ENCODE assay signal across 14 cellular contexts in genomic region chr3:151850065-151850464, GRCh38. TPM values are rescaled to one million over a fixed set of nuclear protein-coding genes. Genes with fewer than 3 reads are reported as not detected.
"Had no signal": no experiment of that assay in that cellular context is flagged by ENCODE, and none has a peak within 500 bp of the region (broad histone marks: within the 10 kb centered on the region; RNA-seq: fewer than 3 reads in every experiment).

No MANE protein-coding gene starts in this region.

RNA-seq across cellular contexts. Expression of gene SUCNR1, which starts 23.4 kb away (rescaled TPM):
- total RNA-seq: activated B cell treated with CpG ODN at 0.5 μM for 24 hours; activated CD4-positive, alpha-beta memory T cell treated with anti-CD3 and anti-CD28 coated beads for 36 hours; activated CD4-positive, alpha-beta memory T cell treated with anti-CD3 and anti-CD28 coated beads, Interleukin-2, amount 10 ng/mL, durations not matched to agents 7 days and 5 days; activated CD4-positive, alpha-beta T cell treated with anti-CD3 and anti-CD28 coated beads for 36 hours; activated CD4-positive, alpha-beta T cell treated with anti-CD3 and anti-CD28 coated beads, Interleukin-2, amount 10 ng/mL, durations not matched to agents 24 days and 14 days; activated CD4-positive, alpha-beta T cell treated with anti-CD3 and anti-CD28 coated beads, Interleukin-2, amount 10 ng/mL, durations not matched to agents 7 days and 5 days; activated CD8-positive, alpha-beta memory T cell treated with anti-CD3 and anti-CD28 coated beads, Interleukin-2, amount 10 ng/mL, durations not matched to agents 7 days and 5 days; activated CD8-positive, alpha-beta T cell treated with anti-CD3 and anti-CD28 coated beads for 36 hours; activated CD8-positive, alpha-beta T cell treated with anti-CD3 and anti-CD28 coated beads, Interleukin-2, amount 10 ng/mL, durations not matched to agents 7 days and 5 days; T-helper 1 cell treated with Interleukin-12 subunit alpha and Interleukin-12 subunit beta and Interleukin-4 antibody, amounts not matched to agents 30 ng/mL and 1 ng/mL, for 36 hours; T-helper 2 cell treated with Interferon-gamma antibody and Interleukin-4, amounts not matched to agents 100 ng/mL and 5 ng/mL, for 36 hours; WTC11 had no signal

RNA-seq across cellular contexts. Expression of gene AADAC, which starts 36.1 kb away (rescaled TPM):
- total RNA-seq: activated B cell treated with CpG ODN at 0.5 μM for 24 hours; activated CD4-positive, alpha-beta memory T cell treated with anti-CD3 and anti-CD28 coated beads for 36 hours; activated CD4-positive, alpha-beta memory T cell treated with anti-CD3 and anti-CD28 coated beads, Interleukin-2, amount 10 ng/mL, durations not matched to agents 7 days and 5 days; activated CD4-positive, alpha-beta T cell treated with anti-CD3 and anti-CD28 coated beads for 36 hours; activated CD4-positive, alpha-beta T cell treated with anti-CD3 and anti-CD28 coated beads, Interleukin-2, amount 10 ng/mL, durations not matched to agents 24 days and 14 days; activated CD4-positive, alpha-beta T cell treated with anti-CD3 and anti-CD28 coated beads, Interleukin-2, amount 10 ng/mL, durations not matched to agents 7 days and 5 days; activated CD8-positive, alpha-beta memory T cell treated with anti-CD3 and anti-CD28 coated beads for 36 hours; activated CD8-positive, alpha-beta memory T cell treated with anti-CD3 and anti-CD28 coated beads, Interleukin-2, amount 10 ng/mL, durations not matched to agents 7 days and 5 days; activated CD8-positive, alpha-beta T cell treated with anti-CD3 and anti-CD28 coated beads for 36 hours; activated CD8-positive, alpha-beta T cell treated with anti-CD3 and anti-CD28 coated beads, Interleukin-2, amount 10 ng/mL, durations not matched to agents 7 days and 5 days; T-helper 1 cell treated with Interleukin-12 subunit alpha and Interleukin-12 subunit beta and Interleukin-4 antibody, amounts not matched to agents 30 ng/mL and 1 ng/mL, for 36 hours; T-helper 17 cell; T-helper 2 cell treated with Interferon-gamma antibody and Interleukin-4, amounts not matched to agents 100 ng/mL and 5 ng/mL, for 36 hours had no signal
